9 cellular contexts compared by ENCODE assay signal in genomic region chr5:61409568-61409967, GRCh38.
DNase-seq lines count a peak whose midpoint lies in the region; TF ChIP-seq lines count a peak whose summit lies in the region.
"Had no signal": no experiment of that assay in that cellular context is flagged by ENCODE, and none has a peak within 500 bp of the region (broad histone marks: within the 10 kb centered on the region; RNA-seq: fewer than 3 reads in every experiment).

No MANE protein-coding gene starts in this region.

- H3K4me1 ChIP-seq in breast epithelium = no peaks in the 10 kb centered on the region

- H3K4me1 Mint-ChIP-seq in MCF 10A (ENCODE audit: insufficient read depth, unreplicated experiment) = peaks cover 36% of the 10 kb centered on the region

- no peak for TF ChIP-seq POLR2A in breast epithelium (IDR thresholded peaks at IDR 0.05)
- TF ChIP-seq POLR2A in lower leg skin (IDR thresholded peaks at IDR 0.05) = no peak

- H3K9me3 ChIP-seq in breast epithelium = no peaks in the 10 kb centered on the region

- H3K4me3 ChIP-seq in breast epithelium (no peak overlapping the region), lower leg skin (ENCODE audit: low read depth, poor library complexity, severe bottlenecking) (no peak overlapping the region)

- no peaks in the 10 kb centered on the region for H3K27me3 Mint-ChIP-seq in MCF 10A (ENCODE audit: insufficient read depth, unreplicated experiment)
- H3K27me3 Mint-ChIP-seq: activated CD4-positive, alpha-beta memory T cell treated with anti-CD3 and anti-CD28 coated beads for 36 hours had no signal

- H3K9me3 Mint-ChIP-seq in MCF 10A (ENCODE audit: unreplicated experiment) = peaks cover 8% of the 10 kb centered on the region
- H3K9me3 Mint-ChIP-seq: activated CD4-positive, alpha-beta memory T cell treated with anti-CD3 and anti-CD28 coated beads for 36 hours had no signal

- 8 to 12% methylated on average over 2 of the region's 2 CpGs for WGBS in lower leg skin, 2 donors

- BruUV-seq in MCF 10A (replicated peaks; lab: Mats Ljungman, UMichigan) = no TSS peak

- DNase-seq in MCF 10A (ENCODE audit: unreplicated experiment) (peak; percentile 77), breast epithelium (ENCODE audit: low spot score in 2 of 2) (no peak), brain pericyte (ENCODE audit: low read depth, low spot score) (peak; percentile 71), lung microvascular endothelial cell (ENCODE audit: low read depth in 2 of 2) (peak; percentile 55 to 88), lower leg skin (ENCODE audit: low spot score in 2 of 2) (no peak), DMS79 (lab: John Stamatoyannopoulos, UW) (no peak), NCI-H187 treated with DMSO at 0.1 percent for 48 hours (lab: John Stamatoyannopoulos, UW) (no peak), cerebellar cortex (ENCODE audit: low spot score) (no peak)
- DNase-seq: activated CD4-positive, alpha-beta memory T cell treated with anti-CD3 and anti-CD28 coated beads for 36 hours had no signal

- H3K27ac ChIP-seq in breast epithelium = peak overlapping the region in 1 of 2 donors; percentile 67

- H3K27ac Mint-ChIP-seq in MCF 10A (ENCODE audit: low read depth, unreplicated experiment) = peak overlapping the region; percentile 94

- H3K36me3 Mint-ChIP-seq in MCF 10A (ENCODE audit: insufficient read depth, unreplicated experiment) = peaks cover 7% of the 10 kb centered on the region
- H3K36me3 Mint-ChIP-seq: activated CD4-positive, alpha-beta memory T cell treated with anti-CD3 and anti-CD28 coated beads for 36 hours had no signal

- CTCF ChIA-PET in MCF 10A (lab: Yijun Ruan, JAX) = interaction anchor here (0.6 kb wide), 2 partner anchors 17 to 139 kb away, joined by 3 to 5 read pairs; no protein-coding TSS in a partner anchor

- H3K4me3 Mint-ChIP-seq in MCF 10A (ENCODE audit: unreplicated experiment) = peak overlapping the region; percentile 71

- POLR2A ChIA-PET in MCF 10A (lab: Yijun Ruan, JAX) = interaction anchor here (0.7 to 3.0 kb wide), 10 partner anchors 10 to 246 kb away, joined by 3 to 9 read pairs (median 4); partner anchors contain the start of gene ZSWIM6

- no peaks in the 10 kb centered on the region for H3K27me3 ChIP-seq in breast epithelium

- intact Hi-C loops in MCF 10A (cut with micrococcal nuclease) = loop anchor here (5.0 kb wide), 1 partner anchor 247 kb away; the partner anchor contains the start of gene SMIM15
- intact Hi-C loops in breast epithelium (cut with DNase I; ENCODE audit: low total_unique reads) = no loop called here
- intact Hi-C loops in lower leg skin (cut with DNase I; ENCODE audit: low total_unique reads) = loop anchor here (10.0 kb wide), 1 partner anchor 75 kb away; the partner anchor contains the start of gene ZSWIM6

- no peaks in the 10 kb centered on the region for H3K36me3 ChIP-seq in breast epithelium

- TF ChIP-seq CTCF in MCF 10A (IDR thresholded peaks at IDR 0.05; ENCODE audit: unreplicated experiment) (no peak), breast epithelium (IDR thresholded peaks at IDR 0.05) (no peak), lower leg skin (IDR thresholded peaks at IDR 0.05) (no peak)

Comparison
In these comparisons a context has a peak if more than half of its experiments do, and no peak if none do; other contexts are left out.
1. DNase-seq: peak in MCF 10A (single experiment), brain pericyte (single experiment) and lung microvascular endothelial cell (2 of 2); none in breast epithelium (0 of 2), lower leg skin (0 of 2), DMS79 (single experiment), NCI-H187 treated with DMSO at 0.1 percent for 48 hours (single experiment) and cerebellar cortex (single experiment).